In the genomic region with DNA sequence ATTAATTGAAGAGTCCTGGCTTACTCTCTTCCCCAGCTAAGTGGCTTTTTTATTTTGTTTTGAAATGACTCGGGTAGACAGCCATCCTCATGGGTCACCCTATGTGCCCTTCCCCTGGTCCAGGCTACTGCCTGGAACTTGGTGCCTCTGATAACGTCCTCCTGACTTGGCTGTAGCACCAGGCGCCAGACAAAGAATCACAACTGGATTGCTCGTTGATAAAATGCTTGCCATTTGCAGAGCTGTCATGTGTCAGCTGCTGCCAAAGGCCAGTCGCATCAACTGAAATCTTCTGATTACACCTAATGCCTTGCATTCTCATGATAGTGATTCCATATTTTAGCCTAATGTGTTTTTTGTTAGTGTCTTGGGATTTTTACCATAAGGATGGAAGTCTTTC, we compare ENCODE assay signal across 16 cellular contexts. TPM values are rescaled to one million over a fixed set of nuclear protein-coding genes. Genes with fewer than 3 reads are reported as not detected.
DNase-seq lines count a peak whose midpoint lies in the region; ATAC-seq, FAIRE-seq and TF ChIP-seq lines count a peak whose summit lies in the region.
"Had no signal": no experiment of that assay in that cellular context is flagged by ENCODE, and none has a peak within 500 bp of the region (broad histone marks: within the 10 kb centered on the region; RNA-seq: fewer than 3 reads in every experiment).

No MANE protein-coding gene starts in this region.

- no peak for FAIRE-seq in astrocyte (lab: Jason Lieb, UNC)
- FAIRE-seq in HTR-8/SVneo (lab: Jason Lieb, UNC) = no peak
- FAIRE-seq: GM18507 had no signal

- no CpG with 5 or more reads among the region's 5 CpGs for WGBS in trophoblast cell (ENCODE audit: extremely low coverage, insufficient coverage, insufficient read length)

- no peak overlapping the region for H3K4ac ChIP-seq in trophoblast cell (ENCODE audit: low read depth, low read length)

- no peaks in the 10 kb centered on the region for H4K20me1 ChIP-seq in astrocyte (ENCODE audit: insufficient read depth, low read length)

- no peak for TF ChIP-seq CTCF in astrocyte (IDR thresholded peaks at IDR 0.05; ENCODE audit: insufficient read depth, low read depth, low read length)
- TF ChIP-seq CTCF in right atrium auricular region (IDR thresholded peaks at IDR 0.05) = no peak

- peaks cover 55% of the 10 kb centered on the region for H3K4me1 Mint-ChIP-seq in astrocyte (ENCODE audit: low read depth, unreplicated experiment)
- H3K4me1 Mint-ChIP-seq: stimulated activated memory B cell treated with anti-CD40 and anti-IgM and Interleukin-4, amounts not matched to agents 10 μg/mL and 1 μg/mL and 100 μg/mL, for 72 hours had no signal

- H3K18ac ChIP-seq in trophoblast cell (ENCODE audit: low read length) = peak overlapping the region; percentile 37

- peak overlapping the region; percentile 67 for H3K9ac ChIP-seq in astrocyte (ENCODE audit: low read length)
- no peak overlapping the region for H3K9ac ChIP-seq in trophoblast cell (ENCODE audit: low read length)

- H2AFZ ChIP-seq in ACC112 (ENCODE audit: low read length, unreplicated experiment) = peak overlapping the region; percentile 87
- no peak overlapping the region for H2AFZ ChIP-seq in astrocyte (ENCODE audit: low read depth, low read length)
- H2AFZ ChIP-seq in trophoblast cell (ENCODE audit: insufficient read depth, low read length, poor library complexity) = no peak overlapping the region

- H3K4me2 ChIP-seq in astrocyte (ENCODE audit: low read length) = peak overlapping the region; percentile 82
- no peak overlapping the region for H3K4me2 ChIP-seq in trophoblast cell (ENCODE audit: low read length)

- DNase-seq in astrocyte (ENCODE audit: low read depth) (no peak), right atrium auricular region (ENCODE audit: low spot score) (no peak), trophoblast cell (peak; percentile 79 to 85), HTR-8/SVneo (ENCODE audit: insufficient read length, low spot score) (no peak)
- no peak for DNase-seq in activated CD8-positive, alpha-beta memory T cell treated with anti-CD3 and anti-CD28 coated beads for 24 hours
- DNase-seq: activated CD8-positive, alpha-beta T cell treated with anti-CD3 and anti-CD28 coated beads for 36 hours; head of caudate nucleus; NCI-H1417; NK-92 treated with Interleukin-12 subunit alpha and Interleukin-12 subunit beta, amount 100 ng/mL, for 24 hours; T-helper 17 cell had no signal

- H3K27me3 ChIP-seq in ACC112 (ENCODE audit: insufficient read depth, low read length) = no peaks in the 10 kb centered on the region
- H3K27me3 ChIP-seq in astrocyte (ENCODE audit: insufficient read depth, low read length) = no peaks in the 10 kb centered on the region
- H3K27me3 ChIP-seq in right atrium auricular region = no peaks in the 10 kb centered on the region
- H3K27me3 ChIP-seq in trophoblast cell (ENCODE audit: insufficient read depth, low read length) = no peaks in the 10 kb centered on the region

- H3K79me1 ChIP-seq in trophoblast cell (ENCODE audit: low read length) = peaks cover 3% of the 10 kb centered on the region

- H3K4me1 ChIP-seq in ACC112 (ENCODE audit: control insufficient read depth, insufficient read depth, low read length, unreplicated experiment) = peaks cover 24% of the 10 kb centered on the region
- H3K4me1 ChIP-seq in astrocyte (ENCODE audit: insufficient read depth, low read length) = peaks cover 43% of the 10 kb centered on the region
- H3K4me1 ChIP-seq in right atrium auricular region = peaks cover 0 to 64% of the 10 kb centered on the region in 2 donors
- peaks cover 3 to 11% of the 10 kb centered on the region in 2 experiments for H3K4me1 ChIP-seq in trophoblast cell (ENCODE audit: control insufficient read depth in 1 of 2, insufficient read depth in 2 of 2, low read length in 2 of 2)

- no peak overlapping the region for H3K23ac ChIP-seq in trophoblast cell (ENCODE audit: low read length)

- H3K36me3 ChIP-seq in ACC112 (ENCODE audit: insufficient read depth, low read length) (no peaks in the 10 kb centered on the region), astrocyte (ENCODE audit: insufficient read depth, low read length) (no peaks in the 10 kb centered on the region), right atrium auricular region (no peaks in the 10 kb centered on the region), trophoblast cell (ENCODE audit: control insufficient read depth in 1 of 2, insufficient read depth in 2 of 2, low read length in 2 of 2) (no peaks in the 10 kb centered on the region)

- H4K12ac ChIP-seq in trophoblast cell (ENCODE audit: low read depth, low read length) = no peak overlapping the region

- H2AK5ac ChIP-seq in trophoblast cell (ENCODE audit: low read length) = no peak overlapping the region

- no peak overlapping the region for H4K8ac ChIP-seq in trophoblast cell (ENCODE audit: low read depth, low read length)

- H3K27me3 Mint-ChIP-seq in astrocyte (ENCODE audit: low read depth, unreplicated experiment) = no peaks in the 10 kb centered on the region
- H3K27me3 Mint-ChIP-seq: activated CD8-positive, alpha-beta T cell treated with anti-CD3 and anti-CD28 coated beads for 36 hours; stimulated activated memory B cell treated with anti-CD40 and anti-IgM and Interleukin-4, amounts not matched to agents 10 μg/mL and 1 μg/mL and 100 μg/mL, for 72 hours had no signal

- no peak overlapping the region for H2BK5ac ChIP-seq in trophoblast cell (ENCODE audit: low read depth, low read length, poor library complexity)

- ATAC-seq in GM19324 (IDR thresholded peaks at IDR 0.05; ENCODE audit: low FRiP score, unreplicated experiment) (no peak), GM18907 (IDR thresholded peaks at IDR 0.05; ENCODE audit: unreplicated experiment) (no peak)
- ATAC-seq: activated CD8-positive, alpha-beta T cell treated with anti-CD3 and anti-CD28 coated beads for 36 hours; activated naive CD4-positive, alpha-beta T cell treated with anti-CD3 and anti-CD28 coated beads, Interleukin-2, amount 50 U/mL, for 72 hours; stimulated activated memory B cell treated with anti-CD40 and anti-IgM and Interleukin-4, amounts not matched to agents 10 μg/mL and 1 μg/mL and 100 μg/mL, for 72 hours; T-helper 17 cell had no signal

- H3K79me2 ChIP-seq in ACC112 (ENCODE audit: control insufficient read depth, insufficient read depth, low read length, unreplicated experiment) = no peaks in the 10 kb centered on the region
- H3K79me2 ChIP-seq in astrocyte (ENCODE audit: insufficient read depth, low read length) = no peaks in the 10 kb centered on the region
- no peaks in the 10 kb centered on the region for H3K79me2 ChIP-seq in trophoblast cell (ENCODE audit: control insufficient read depth, insufficient read depth, low read length, poor library complexity)

- H3K27ac Mint-ChIP-seq in astrocyte (ENCODE audit: unreplicated experiment) = peak overlapping the region; percentile 86
- H3K27ac Mint-ChIP-seq: activated CD8-positive, alpha-beta T cell treated with anti-CD3 and anti-CD28 coated beads for 36 hours; activated naive CD4-positive, alpha-beta T cell treated with anti-CD3 and anti-CD28 coated beads, Interleukin-2, amount 50 U/mL, for 72 hours; stimulated activated memory B cell treated with anti-CD40 and anti-IgM and Interleukin-4, amounts not matched to agents 10 μg/mL and 1 μg/mL and 100 μg/mL, for 72 hours; T-helper 17 cell had no signal

- H2BK12ac ChIP-seq in trophoblast cell (ENCODE audit: low read length) = peak overlapping the region; percentile 12

- H3K9me3 Mint-ChIP-seq in astrocyte (ENCODE audit: unreplicated experiment) = no peaks in the 10 kb centered on the region
- H3K9me3 Mint-ChIP-seq: activated CD8-positive, alpha-beta T cell treated with anti-CD3 and anti-CD28 coated beads for 36 hours; activated naive CD4-positive, alpha-beta T cell treated with anti-CD3 and anti-CD28 coated beads, Interleukin-2, amount 50 U/mL, for 72 hours; stimulated activated memory B cell treated with anti-CD40 and anti-IgM and Interleukin-4, amounts not matched to agents 10 μg/mL and 1 μg/mL and 100 μg/mL, for 72 hours had no signal

- no peak overlapping the region for H3K14ac ChIP-seq in trophoblast cell (ENCODE audit: low read length)

- H4K91ac ChIP-seq in trophoblast cell (ENCODE audit: low read depth, low read length) = no peak overlapping the region

- H3K27ac ChIP-seq in ACC112 (ENCODE audit: low read depth, low read length) (peak overlapping the region; percentile 57; the same call in 1 of the 2 replicates), astrocyte (ENCODE audit: low read depth, low read length) (peak overlapping the region; percentile 82), right atrium auricular region (peak overlapping the region; percentile 77 to 86), trophoblast cell (ENCODE audit: low read depth, low read length) (peak overlapping the region; percentile 7)

- H3K4me3 ChIP-seq in ACC112 (ENCODE audit: low read depth, low read length) (no peak overlapping the region), astrocyte (ENCODE audit: insufficient read depth, low read depth, low read length) (no peak overlapping the region), right atrium auricular region (peak overlapping the region in 1 of 2 donors; percentile 0), trophoblast cell (ENCODE audit: low read depth, low read length) (no peak overlapping the region)

- H2BK120ac ChIP-seq in trophoblast cell (ENCODE audit: insufficient read depth, low read length, poor library complexity) = no peak overlapping the region

- no peaks in the 10 kb centered on the region for H3K36me3 Mint-ChIP-seq in astrocyte (ENCODE audit: low read depth, unreplicated experiment)
- H3K36me3 Mint-ChIP-seq: activated naive CD4-positive, alpha-beta T cell treated with anti-CD3 and anti-CD28 coated beads, Interleukin-2, amount 50 U/mL, for 72 hours; stimulated activated memory B cell treated with anti-CD40 and anti-IgM and Interleukin-4, amounts not matched to agents 10 μg/mL and 1 μg/mL and 100 μg/mL, for 72 hours had no signal

- no peaks in the 10 kb centered on the region for H3K9me3 ChIP-seq in astrocyte (ENCODE audit: insufficient read depth, low read depth, low read length)
- H3K9me3 ChIP-seq in right atrium auricular region = no peaks in the 10 kb centered on the region
- H3K9me3 ChIP-seq in trophoblast cell (ENCODE audit: insufficient read depth, low read depth, low read length) = peaks cover 1% of the 10 kb centered on the region

- H3K4me3 Mint-ChIP-seq in astrocyte (ENCODE audit: unreplicated experiment) = peak overlapping the region; percentile 6
- H3K4me3 Mint-ChIP-seq: activated CD8-positive, alpha-beta T cell treated with anti-CD3 and anti-CD28 coated beads for 36 hours; stimulated activated memory B cell treated with anti-CD40 and anti-IgM and Interleukin-4, amounts not matched to agents 10 μg/mL and 1 μg/mL and 100 μg/mL, for 72 hours; T-helper 17 cell had no signal

RNA-seq across cellular contexts. Expression of gene ABLIM1, which starts 27.4 kb away (rescaled TPM):
- total RNA-seq in astrocyte = 70.0 and 70.1 TPM in 2 replicates
- 100 to 1,000 TPM; 359 to 404 TPM for total RNA-seq in right atrium auricular region
- polyA plus RNA-seq in trophoblast cell (2013) = 12.7 and 12.9 TPM in 2 replicates

Comparison
In these comparisons a context has a peak if more than half of its experiments do, and no peak if none do; other contexts are left out.
1. H3K27ac ChIP-seq: peak in every context shown above with its lines; median percentile 82 in astrocyte; 82 in right atrium auricular region; 57 in ACC112; 7 in trophoblast cell.
2. DNase-seq: peak in trophoblast cell (2 of 2); none in astrocyte (single experiment), right atrium auricular region (single experiment), activated CD8-positive, alpha-beta memory T cell treated with anti-CD3 and anti-CD28 coated beads for 24 hours (single experiment) and HTR-8/SVneo (single experiment).